Comparison of ENCODE assay signal across 8 cellular contexts in the genomic region with DNA sequence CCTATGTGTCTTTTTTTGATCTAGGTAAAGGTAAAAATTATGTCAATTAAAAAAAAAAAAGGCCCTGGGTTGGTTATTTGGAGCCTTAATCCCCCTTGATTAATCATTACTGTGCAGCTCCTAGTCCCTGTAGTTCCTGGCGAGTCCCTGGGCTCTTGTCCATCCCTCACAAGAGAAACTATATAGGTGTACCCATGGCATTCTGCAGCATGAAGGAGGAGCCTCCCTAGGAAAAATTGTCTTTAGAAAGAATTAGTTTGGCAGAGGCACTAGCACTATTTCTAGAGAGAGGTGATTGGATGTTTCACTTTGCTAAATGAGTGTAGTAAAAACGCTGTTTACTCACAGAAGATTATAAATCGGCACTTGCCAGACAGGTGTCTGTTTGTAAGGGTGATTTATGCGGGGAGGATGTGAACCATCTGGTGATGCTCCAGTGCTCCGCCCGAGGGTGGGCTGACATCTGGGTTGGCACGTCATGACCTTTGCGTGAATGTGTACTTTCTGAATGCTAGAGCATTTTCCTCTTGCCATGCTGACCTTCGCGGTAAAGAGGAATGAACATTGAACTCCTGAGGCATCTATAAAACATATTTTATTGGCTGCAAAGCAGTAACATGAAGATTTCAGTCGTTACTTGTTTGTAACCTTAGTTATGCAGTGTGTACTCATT. TPM values are rescaled to one million over a fixed set of nuclear protein-coding genes. Genes with fewer than 3 reads are reported as not detected.
DNase-seq lines count a peak whose midpoint lies in the region; ATAC-seq and TF ChIP-seq lines count a peak whose summit lies in the region.

No MANE protein-coding gene starts in this region.

- H3K4me3 ChIP-seq in stomach = peak overlapping the region in 3 of 4 donors; percentile 1 to 17 (median 16)

- no peaks in the 10 kb centered on the region for H3K27me3 ChIP-seq in stomach

- DNase-seq in NCI-H1105 treated with DMSO at 0.1 percent for 48 hours (lab: John Stamatoyannopoulos, UW) (peak; percentile 50), NCI-H1105 (lab: John Stamatoyannopoulos, UW) (no peak), NAMALWA (ENCODE audit: low spot score) (peak; percentile 96), stomach (no peak), NCI-H1436 treated with DMSO at 0.1 percent for 48 hours (lab: John Stamatoyannopoulos, UW) (no peak)
- DNase-seq in central memory CD8-positive, alpha-beta T cell (ENCODE audit: low spot score in 2 of 2) = no peak
- no peak for DNase-seq in activated T-helper 2 cell treated with anti-CD3 and anti-CD28 coated beads, Interferon-gamma antibody, Interleukin-2, Interleukin-4, amounts not matched to agents 10 μg/mL and 5 μg/mL and 100 μg/mL, durations not matched to agents 14 hours and 24 hours and 36 hours (ENCODE audit: low spot score)

- no peaks in the 10 kb centered on the region for H3K9me3 ChIP-seq in stomach

- peaks cover 12 to 51% (median 30%) of the 10 kb centered on the region in 4 donors for H3K4me1 ChIP-seq in stomach

- H3K27ac ChIP-seq in stomach = no peak overlapping the region

- no peak for TF ChIP-seq EP300 in stomach (IDR thresholded peaks at IDR 0.05)

- peak overlapping the region; percentile 74 for H3K27ac Mint-ChIP-seq in central memory CD8-positive, alpha-beta T cell (ENCODE audit: low read depth)
- no peak overlapping the region for H3K27ac Mint-ChIP-seq in activated T-helper 2 cell treated with anti-CD3 and anti-CD28 coated beads, Interferon-gamma antibody, Interleukin-2, Interleukin-4, amounts not matched to agents 10 μg/mL and 5 μg/mL and 100 μg/mL, durations not matched to agents 14 hours and 24 hours and 36 hours

- H3K36me3 ChIP-seq in stomach = no peaks in the 10 kb centered on the region

- no peaks in the 10 kb centered on the region for H3K27me3 Mint-ChIP-seq in central memory CD8-positive, alpha-beta T cell
- no peaks in the 10 kb centered on the region for H3K27me3 Mint-ChIP-seq in activated T-helper 2 cell treated with anti-CD3 and anti-CD28 coated beads, Interferon-gamma antibody, Interleukin-2, Interleukin-4, amounts not matched to agents 10 μg/mL and 5 μg/mL and 100 μg/mL, durations not matched to agents 14 hours and 24 hours and 36 hours (ENCODE audit: low read depth)

- 22 to 47% (median 33%) methylated on average over 11 of the region's 11 CpGs for WGBS in stomach, 5 donors

- no peak for TF ChIP-seq CTCF in stomach (IDR thresholded peaks at IDR 0.05)

- H3K4me1 Mint-ChIP-seq in central memory CD8-positive, alpha-beta T cell = peaks cover 84% of the 10 kb centered on the region
- peaks cover 69% of the 10 kb centered on the region for H3K4me1 Mint-ChIP-seq in activated T-helper 2 cell treated with anti-CD3 and anti-CD28 coated beads, Interferon-gamma antibody, Interleukin-2, Interleukin-4, amounts not matched to agents 10 μg/mL and 5 μg/mL and 100 μg/mL, durations not matched to agents 14 hours and 24 hours and 36 hours (ENCODE audit: low read depth)

- H3K4me3 Mint-ChIP-seq in central memory CD8-positive, alpha-beta T cell = peak overlapping the region; percentile 21
- no peak overlapping the region for H3K4me3 Mint-ChIP-seq in activated T-helper 2 cell treated with anti-CD3 and anti-CD28 coated beads, Interferon-gamma antibody, Interleukin-2, Interleukin-4, amounts not matched to agents 10 μg/mL and 5 μg/mL and 100 μg/mL, durations not matched to agents 14 hours and 24 hours and 36 hours (ENCODE audit: low read depth)

- no peaks in the 10 kb centered on the region for H3K9me3 Mint-ChIP-seq in central memory CD8-positive, alpha-beta T cell
- H3K9me3 Mint-ChIP-seq in activated T-helper 2 cell treated with anti-CD3 and anti-CD28 coated beads, Interferon-gamma antibody, Interleukin-2, Interleukin-4, amounts not matched to agents 10 μg/mL and 5 μg/mL and 100 μg/mL, durations not matched to agents 14 hours and 24 hours and 36 hours = no peaks in the 10 kb centered on the region

- intact Hi-C loops in stomach (cut with DNase I; ENCODE audit: low total_unique reads) = no loop called here
- intact Hi-C loops in activated T-helper 2 cell treated with anti-CD3 and anti-CD28 coated beads, Interferon-gamma antibody, Interleukin-2, Interleukin-4, amounts not matched to agents 10 μg/mL and 5 μg/mL and 100 μg/mL, durations not matched to agents 14 hours and 24 hours and 36 hours (cut with micrococcal nuclease) = no loop called here

- no peak for TF ChIP-seq POLR2A in stomach (IDR thresholded peaks at IDR 0.05)

- peak; percentile 67 for ATAC-seq in GM21717 (IDR thresholded peaks at IDR 0.05; ENCODE audit: unreplicated experiment)
- ATAC-seq in central memory CD8-positive, alpha-beta T cell (replicated peaks; ENCODE audit: extremely low read depth, poor library complexity, severe bottlenecking) = peak; percentile 63

- peaks cover 5% of the 10 kb centered on the region for H3K36me3 Mint-ChIP-seq in central memory CD8-positive, alpha-beta T cell (ENCODE audit: insufficient read depth)
- H3K36me3 Mint-ChIP-seq in activated T-helper 2 cell treated with anti-CD3 and anti-CD28 coated beads, Interferon-gamma antibody, Interleukin-2, Interleukin-4, amounts not matched to agents 10 μg/mL and 5 μg/mL and 100 μg/mL, durations not matched to agents 14 hours and 24 hours and 36 hours (ENCODE audit: low read depth) = peaks cover 19% of the 10 kb centered on the region

RNA-seq across cellular contexts. Expression of gene PLCL2, which starts 12.6 kb away (rescaled TPM):
- total RNA-seq in stomach = 10 to 100 TPM in 3 of 5 donors, 1 to 10 TPM in 2; 2.9 to 34.9 (median 14.3) TPM
- 1 to 10 TPM; 1.0 to 5.8 (median 5.5) TPM for polyA plus RNA-seq in stomach
- total RNA-seq in activated T-helper 2 cell treated with anti-CD3 and anti-CD28 coated beads, Interferon-gamma antibody, Interleukin-2, Interleukin-4, amounts not matched to agents 10 μg/mL and 5 μg/mL and 100 μg/mL, durations not matched to agents 14 hours and 24 hours and 36 hours = 12.5 and 12.8 TPM in 2 replicates

Comparison
In these comparisons a context has a peak if more than half of its experiments do, and no peak if none do; other contexts are left out.
1. DNase-seq: peak in NCI-H1105 treated with DMSO at 0.1 percent for 48 hours (single experiment) and NAMALWA (single experiment); none in NCI-H1105 (single experiment), central memory CD8-positive, alpha-beta T cell (0 of 2), stomach (single experiment), activated T-helper 2 cell treated with anti-CD3 and anti-CD28 coated beads, Interferon-gamma antibody, Interleukin-2, Interleukin-4, amounts not matched to agents 10 μg/mL and 5 μg/mL and 100 μg/mL, durations not matched to agents 14 hours and 24 hours and 36 hours (single experiment) and NCI-H1436 treated with DMSO at 0.1 percent for 48 hours (single experiment).